Comparison of ENCODE assay signal across 17 cellular contexts in genomic region chr10:109426987-109427386, GRCh38.
DNase-seq lines count a peak whose midpoint lies in the region; ATAC-seq and TF ChIP-seq lines count a peak whose summit lies in the region.
"Had no signal": no experiment of that assay in that cellular context is flagged by ENCODE, and none has a peak within 500 bp of the region (broad histone marks: within the 10 kb centered on the region; RNA-seq: fewer than 3 reads in every experiment).

No MANE protein-coding gene starts in this region.

- H3K27ac ChIP-seq in GM23338 (ENCODE audit: low read depth) (no peak overlapping the region), mesendoderm (ENCODE audit: low read depth, low read length) (no peak overlapping the region), neuronal stem cell (replicated peaks; ENCODE audit: low read length) (no peak overlapping the region), ovary (no peak overlapping the region)
- H3K27ac ChIP-seq: A549 had no signal

- no peak overlapping the region for H4K5ac ChIP-seq in mesendoderm (ENCODE audit: low read length)

- H3K27me3 ChIP-seq in GM23338 (ENCODE audit: insufficient read depth) (no peaks in the 10 kb centered on the region), mesendoderm (ENCODE audit: insufficient read depth, low read length, poor library complexity) (no peaks in the 10 kb centered on the region), neuronal stem cell (ENCODE audit: control insufficient read depth in 3 of 3, insufficient read depth in 3 of 3, low read depth in 1 of 3, low read length in 3 of 3) (no peaks in the 10 kb centered on the region), ovary (no peaks in the 10 kb centered on the region)

- H2AFZ ChIP-seq in GM23338, result no peak overlapping the region
- H2AFZ ChIP-seq in neuronal stem cell (ENCODE audit: low read length), result no peak overlapping the region

- H3K56ac ChIP-seq in mesendoderm (ENCODE audit: low read length), result peak overlapping the region; percentile 31

- H2BK15ac ChIP-seq in mesendoderm (replicated peaks; ENCODE audit: low read depth), result no peak overlapping the region
- no peak overlapping the region for H2BK15ac ChIP-seq in neuronal stem cell (ENCODE audit: low read length)

- H3K4ac ChIP-seq in mesendoderm (ENCODE audit: low read depth, low read length) (no peak overlapping the region), neuronal stem cell (ENCODE audit: low read length) (no peak overlapping the region)

- H3K79me2 ChIP-seq in GM23338 (replicated peaks; ENCODE audit: insufficient read depth), result no peaks in the 10 kb centered on the region
- H3K79me2 ChIP-seq in mesendoderm (ENCODE audit: control insufficient read depth, insufficient read depth, low read length), result no peaks in the 10 kb centered on the region

- no peaks in the 10 kb centered on the region for H3K79me1 ChIP-seq in mesendoderm (ENCODE audit: low read length)
- H3K79me1 ChIP-seq in neuronal stem cell (ENCODE audit: low read depth, low read length), result no peaks in the 10 kb centered on the region

- DNase-seq in GM23338 (ENCODE audit: low spot score) (no peak), WTC11 (ENCODE audit: low spot score) (no peak), mesendoderm (peak; percentile 75), neuronal stem cell (ENCODE audit: low spot score) (no peak), ovary (no peak)
- DNase-seq in activated CD4-positive, alpha-beta memory T cell treated with anti-CD3 and anti-CD28 coated beads, Interleukin-2, amount 10 ng/mL, durations not matched to agents 7 days and 5 days, result no peak
- DNase-seq: 8988T; C1 segment of cervical spinal cord; Calu3; CD4-positive, alpha-beta memory T cell; COR-L47; DMS79 treated with DMSO at 0.1 percent for 48 hours; GF-D8; GOT3; H7 had no signal

- POLR2A ChIA-PET in WTC11 (lab: Charles Lee), result interaction anchor here (0.6 kb wide), 1 partner anchor 108 kb away, joined by 3 read pairs; no protein-coding TSS in a partner anchor
- POLR2A ChIA-PET in activated CD4-positive, alpha-beta memory T cell treated with anti-CD3 and anti-CD28 coated beads, Interleukin-2, amount 10 ng/mL, durations not matched to agents 7 days and 5 days (lab: Charles Lee), result no interaction called here

- H4K20me1 ChIP-seq in GM23338 (replicated peaks; ENCODE audit: insufficient read depth), result no peaks in the 10 kb centered on the region; the same call in 1 of the 2 replicates

- no peaks in the 10 kb centered on the region for H3F3A ChIP-seq in GM23338 (replicated peaks; ENCODE audit: low read depth)

- ATAC-seq in GM23338 (no peak), WTC11 (peak; percentile 59; the same call in 1 of the 2 replicates), HG03097 (IDR thresholded peaks at IDR 0.05; ENCODE audit: low FRiP score, unreplicated experiment) (no peak)
- ATAC-seq: A549 had no signal

- H3K9me3 Mint-ChIP-seq in GM23338 (no peaks in the 10 kb centered on the region), WTC11 (no peaks in the 10 kb centered on the region)
- no peaks in the 10 kb centered on the region for H3K9me3 Mint-ChIP-seq in activated CD4-positive, alpha-beta memory T cell treated with anti-CD3 and anti-CD28 coated beads, Interleukin-2, amount 10 ng/mL, durations not matched to agents 7 days and 5 days
- H3K9me3 Mint-ChIP-seq: CD4-positive, alpha-beta memory T cell had no signal

- H4K91ac ChIP-seq in neuronal stem cell (ENCODE audit: low read depth, low read length, poor library complexity), result no peak overlapping the region

- TF ChIP-seq CTCF in GM23338 (conservative IDR thresholded peaks at IDR 0.05; ENCODE audit: low read depth in 2 of 2), result no peak
- TF ChIP-seq CTCF in WTC11 (IDR thresholded peaks at IDR 0.05), result no peak
- TF ChIP-seq CTCF in ovary (IDR thresholded peaks at IDR 0.05), result no peak

- H3K9ac ChIP-seq in mesendoderm (ENCODE audit: low read length), result no peak overlapping the region
- no peak overlapping the region for H3K9ac ChIP-seq in neuronal stem cell (ENCODE audit: low read depth, low read length, poor library complexity)

- peak overlapping the region; percentile 48 for H2BK5ac ChIP-seq in mesendoderm (ENCODE audit: low read length)
- H2BK5ac ChIP-seq in neuronal stem cell (ENCODE audit: low read length), result no peak overlapping the region

- H3K4me1 ChIP-seq in GM23338 (ENCODE audit: insufficient read depth), result no peaks in the 10 kb centered on the region
- H3K4me1 ChIP-seq in mesendoderm (ENCODE audit: control insufficient read depth, low read depth, low read length), result peaks cover 5% of the 10 kb centered on the region
- peaks cover 0 to 6% of the 10 kb centered on the region in 2 donors for H3K4me1 ChIP-seq in neuronal stem cell (ENCODE audit: control insufficient read depth in 2 of 2, insufficient read depth in 1 of 2, low read depth in 1 of 2, low read length in 2 of 2)
- H3K4me1 ChIP-seq in ovary (ENCODE audit: insufficient read depth), result no peaks in the 10 kb centered on the region
- H3K4me1 ChIP-seq: A549 had no signal

- H3K4me3 Mint-ChIP-seq in GM23338 (no peak overlapping the region), WTC11 (no peak overlapping the region)
- no peak overlapping the region for H3K4me3 Mint-ChIP-seq in activated CD4-positive, alpha-beta memory T cell treated with anti-CD3 and anti-CD28 coated beads, Interleukin-2, amount 10 ng/mL, durations not matched to agents 7 days and 5 days
- H3K4me3 Mint-ChIP-seq: CD4-positive, alpha-beta memory T cell had no signal

- H3K23ac ChIP-seq in mesendoderm (ENCODE audit: low read length), result no peak overlapping the region
- H3K23ac ChIP-seq in neuronal stem cell (ENCODE audit: low read depth, low read length, poor library complexity), result no peak overlapping the region

- intact Hi-C loops in ovary (cut with DNase I), result no loop called here

- no peak overlapping the region for H3K14ac ChIP-seq in neuronal stem cell (ENCODE audit: low read length)

- H3K9me2 ChIP-seq in GM23338 (ENCODE audit: insufficient read depth), result no peaks in the 10 kb centered on the region

- H3K27ac Mint-ChIP-seq in GM23338, result peak overlapping the region; percentile 34; the same call in 1 of the 2 replicates
- no peak overlapping the region for H3K27ac Mint-ChIP-seq in WTC11
- H3K27ac Mint-ChIP-seq in activated CD4-positive, alpha-beta memory T cell treated with anti-CD3 and anti-CD28 coated beads, Interleukin-2, amount 10 ng/mL, durations not matched to agents 7 days and 5 days, result no peak overlapping the region
- H3K27ac Mint-ChIP-seq: CD4-positive, alpha-beta memory T cell had no signal

- no peak overlapping the region for H3K4me2 ChIP-seq in GM23338
- no peak overlapping the region for H3K4me2 ChIP-seq in mesendoderm (ENCODE audit: low read length)
- H3K4me2 ChIP-seq in neuronal stem cell (ENCODE audit: insufficient read depth, low read length, poor library complexity, severe bottlenecking), result peak overlapping the region; percentile 18
- H3K4me2 ChIP-seq: A549 had no signal

- H2BK120ac ChIP-seq in mesendoderm (ENCODE audit: low read depth, low read length) (no peak overlapping the region), neuronal stem cell (ENCODE audit: low read depth, low read length) (no peak overlapping the region)

- no peak for TF ChIP-seq EP300 in ovary (IDR thresholded peaks at IDR 0.05)

- H2BK12ac ChIP-seq in neuronal stem cell (ENCODE audit: low read length), result no peak overlapping the region

- no peak overlapping the region for H3K4me3 ChIP-seq in GM23338
- no peak overlapping the region for H3K4me3 ChIP-seq in mesendoderm (ENCODE audit: low read length)
- no peak overlapping the region for H3K4me3 ChIP-seq in neuronal stem cell (ENCODE audit: low read length in 2 of 2)
- H3K4me3 ChIP-seq in ovary, result no peak overlapping the region
- H3K4me3 ChIP-seq: A549 had no signal

- H4K8ac ChIP-seq in mesendoderm (ENCODE audit: low read depth, low read length) (no peak overlapping the region), neuronal stem cell (ENCODE audit: low read depth, low read length) (no peak overlapping the region)

- H3K9me3 ChIP-seq in neuronal stem cell (replicated peaks in 1 of 2; ENCODE audit: control insufficient read depth in 2 of 2, insufficient read depth in 1 of 2, low read depth in 1 of 2, low read length in 2 of 2), result no peaks in the 10 kb centered on the region
- no peaks in the 10 kb centered on the region for H3K9me3 ChIP-seq in ovary
- H3K9me3 ChIP-seq: A549 had no signal

- H3K27me3 Mint-ChIP-seq in GM23338 (ENCODE audit: insufficient read depth, low read depth, poor library complexity) (peaks cover 3% of the 10 kb centered on the region), WTC11 (ENCODE audit: low read depth) (no peaks in the 10 kb centered on the region)
- H3K27me3 Mint-ChIP-seq in activated CD4-positive, alpha-beta memory T cell treated with anti-CD3 and anti-CD28 coated beads, Interleukin-2, amount 10 ng/mL, durations not matched to agents 7 days and 5 days, result no peaks in the 10 kb centered on the region
- H3K27me3 Mint-ChIP-seq: CD4-positive, alpha-beta memory T cell had no signal

- H3K4me1 Mint-ChIP-seq in GM23338, result peaks cover 4% of the 10 kb centered on the region; the same call in 2 of the 3 replicates
- peaks cover 10% of the 10 kb centered on the region for H3K4me1 Mint-ChIP-seq in WTC11
- H3K4me1 Mint-ChIP-seq in activated CD4-positive, alpha-beta memory T cell treated with anti-CD3 and anti-CD28 coated beads, Interleukin-2, amount 10 ng/mL, durations not matched to agents 7 days and 5 days, result no peaks in the 10 kb centered on the region
- H3K4me1 Mint-ChIP-seq: CD4-positive, alpha-beta memory T cell had no signal

- TF ChIP-seq POLR2A in ovary (IDR thresholded peaks at IDR 0.05), result no peak

- CTCF ChIA-PET in WTC11 (lab: Charles Lee), result no interaction called here
- CTCF ChIA-PET in activated CD4-positive, alpha-beta memory T cell treated with anti-CD3 and anti-CD28 coated beads, Interleukin-2, amount 10 ng/mL, durations not matched to agents 7 days and 5 days (lab: Charles Lee), result no interaction called here

- H3K36me3 ChIP-seq in GM23338 (ENCODE audit: insufficient read depth), result no peaks in the 10 kb centered on the region
- H3K36me3 ChIP-seq in mesendoderm (ENCODE audit: control insufficient read depth, insufficient read depth, low read length), result no peaks in the 10 kb centered on the region
- H3K36me3 ChIP-seq in neuronal stem cell (replicated peaks in 1 of 2; ENCODE audit: control insufficient read depth in 2 of 2, insufficient read depth in 2 of 2, low read length in 2 of 2), result no peaks in the 10 kb centered on the region
- H3K36me3 ChIP-seq in ovary, result no peaks in the 10 kb centered on the region

- H2AK5ac ChIP-seq in mesendoderm (ENCODE audit: low read length) (no peak overlapping the region), neuronal stem cell (ENCODE audit: low read depth, low read length) (no peak overlapping the region)

- peak overlapping the region; percentile 8 for H3K18ac ChIP-seq in mesendoderm (ENCODE audit: low read length)
- H3K18ac ChIP-seq in neuronal stem cell (ENCODE audit: low read length), result no peak overlapping the region

- H3K36me3 Mint-ChIP-seq in GM23338 (ENCODE audit: low read depth) (no peaks in the 10 kb centered on the region), WTC11 (no peaks in the 10 kb centered on the region)
- H3K36me3 Mint-ChIP-seq in activated CD4-positive, alpha-beta memory T cell treated with anti-CD3 and anti-CD28 coated beads, Interleukin-2, amount 10 ng/mL, durations not matched to agents 7 days and 5 days (ENCODE audit: low read depth), result no peaks in the 10 kb centered on the region
- H3K36me3 Mint-ChIP-seq: CD4-positive, alpha-beta memory T cell had no signal

- WGBS in mesendoderm (ENCODE audit: extremely low coverage, insufficient coverage, low lambda C conversion rate), result no CpG with 5 or more reads among the region's 2 CpGs
- WGBS in neuronal stem cell (ENCODE audit: extremely low coverage in 2 of 2, insufficient read length in 2 of 2, insufficient replicate concordance in 1 of 2), 2 donors, result no CpG with 5 or more reads among the region's 2 CpGs
- WGBS in ovary, 3 donors, result 84 to 89% (median 87%) methylated on average over 2 of the region's 2 CpGs
